1 cellular context compared by ENCODE assay signal in the genomic region with DNA sequence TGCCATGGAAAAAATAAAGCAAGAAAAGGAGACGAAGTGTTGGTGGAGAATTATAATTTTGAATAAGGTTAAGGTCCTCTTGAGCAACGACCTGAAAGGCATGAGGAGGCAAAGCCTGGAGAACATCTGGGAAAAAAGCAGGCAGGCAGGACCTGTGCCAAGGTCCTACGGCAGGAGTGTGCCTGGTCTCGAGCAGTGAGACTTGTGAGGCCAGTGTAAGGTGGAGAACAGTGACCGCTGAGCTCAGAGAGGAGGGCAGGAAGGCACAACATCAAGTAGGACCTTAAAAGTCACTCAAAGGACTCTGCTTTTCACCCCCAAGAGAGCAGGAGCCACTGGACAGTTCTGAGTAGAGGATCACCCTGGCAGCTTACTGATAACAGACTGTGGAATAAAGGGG.
TF ChIP-seq lines count a peak whose summit lies in the region.

No MANE protein-coding gene starts in this region.

TF ChIP-seq in H1, 55 proteins besides CTCF, POLR2A, EP300 and RAD21:
- no peak for TF ChIP-seq CBX8 (IDR thresholded peaks at IDR 0.05; ENCODE audit: borderline replicate concordance, low read depth, low read length)
- TF ChIP-seq CREB1 (IDR thresholded peaks at IDR 0.05): no peak
- TF ChIP-seq SP1 (IDR thresholded peaks at IDR 0.05; ENCODE audit: low read depth, low read length): no peak
- TF ChIP-seq HDAC6 (IDR thresholded peaks at IDR 0.05; ENCODE audit: low read depth, low read length): no peak
